8 cellular contexts compared by ENCODE assay signal in the genomic region with DNA sequence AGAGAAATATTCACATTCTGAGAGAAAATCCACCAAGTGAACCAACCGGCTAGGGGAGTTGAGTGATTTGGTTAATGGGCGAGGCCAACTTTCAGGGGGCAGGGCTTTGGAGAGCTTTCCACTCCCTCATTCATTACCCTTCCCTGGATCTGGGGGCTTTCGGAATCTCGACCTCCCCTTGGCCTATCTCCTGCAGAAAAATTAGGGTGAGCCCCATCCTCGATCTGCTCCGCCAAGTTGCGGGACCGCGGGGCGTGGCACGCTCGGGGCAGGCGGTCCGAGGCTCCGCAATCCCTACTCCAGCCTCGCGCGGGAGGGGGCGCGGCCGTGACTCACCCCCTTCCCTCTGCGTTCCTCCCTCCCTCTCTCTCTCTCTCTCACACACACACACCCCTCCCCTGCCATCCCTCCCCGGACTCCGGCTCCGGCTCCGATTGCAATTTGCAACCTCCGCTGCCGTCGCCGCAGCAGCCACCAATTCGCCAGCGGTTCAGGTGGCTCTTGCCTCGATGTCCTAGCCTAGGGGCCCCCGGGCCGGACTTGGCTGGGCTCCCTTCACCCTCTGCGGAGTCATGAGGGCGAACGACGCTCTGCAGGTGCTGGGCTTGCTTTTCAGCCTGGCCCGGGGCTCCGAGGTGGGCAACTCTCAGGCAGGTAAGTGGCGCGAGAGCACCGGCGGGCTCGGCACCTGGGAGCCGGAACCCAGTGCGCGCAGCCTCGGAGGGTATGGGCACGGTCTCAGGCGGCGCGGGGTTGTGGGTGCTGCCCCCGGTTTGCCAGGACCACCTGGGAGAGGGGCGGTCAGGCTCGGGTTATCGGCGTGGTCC. TPM values are rescaled to one million over a fixed set of nuclear protein-coding genes. Genes with fewer than 3 reads are reported as not detected.
DNase-seq lines count a peak whose midpoint lies in the region; ATAC-seq and TF ChIP-seq lines count a peak whose summit lies in the region.

A gene (plus strand): TSS at position 437 of the 827 bp plus-strand sequence. CDS start 136 bp downstream, at position 573.

- 3% methylated on average over 7 of the region's 59 CpGs for WGBS in mammary epithelial cell (ENCODE audit: low coverage, missing lambda C conversion rate)

- no peaks in the 10 kb centered on the region for H3K36me3 ChIP-seq in mammary epithelial cell (ENCODE audit: insufficient read depth, low read length)

- H4K20me1 ChIP-seq in mammary epithelial cell (ENCODE audit: insufficient read depth, low read length), result no peaks in the 10 kb centered on the region

- no peaks in the 10 kb centered on the region for H3K9me3 ChIP-seq in mammary epithelial cell (replicated peaks; ENCODE audit: insufficient read depth, low read length)

- H2AFZ ChIP-seq in mammary epithelial cell (ENCODE audit: low read depth, low read length), result peak within 1 kb of the TSS; percentile 98

- H3K79me2 ChIP-seq in mammary epithelial cell (ENCODE audit: insufficient read depth, low read length), result no peaks in the 10 kb centered on the region

- CTCF ChIA-PET in mammary epithelial cell (lab: Charles Lee; ENCODE audit: low non-redundant PET), result interaction anchor here (0.6 kb wide), 1 partner anchor 24 kb away, joined by 7 read pairs; a partner anchor contains a TSS

- no peak for TF ChIP-seq CTCF in WI38 (IDR thresholded peaks at IDR 0.05; ENCODE audit: low read depth, low read length)
- TF ChIP-seq CTCF in mammary epithelial cell (conservative IDR thresholded peaks at IDR 0.05 in 1 of 2, IDR thresholded peaks at IDR 0.05 in 1 of 2; ENCODE audit: extremely low read depth in 1 of 2, insufficient read depth in 1 of 2, low read depth in 1 of 2, low read length in 2 of 2), result peak in 1 of 2 donors; percentile 26

- H3K27me3 ChIP-seq in mammary epithelial cell (ENCODE audit: insufficient read depth, low read length), result no peaks in the 10 kb centered on the region

- in situ Hi-C loops in mammary epithelial cell (cut with MboI; ENCODE audit: low sequenced_read_pairs in 2 of 2), result loop anchor here in 1 of 2 donors (25.0 kb wide), 1 partner anchor 343 kb away; a partner anchor contains a TSS

- no TSS peak for BruUV-seq in mammary epithelial cell (replicated peaks; lab: Mats Ljungman, UMichigan)

- peak; percentile 39 for ATAC-seq in GM19372 (IDR thresholded peaks at IDR 0.05; ENCODE audit: low read depth, unreplicated experiment)

- dilution Hi-C loops in mammary epithelial cell (cut with HindIII; ENCODE audit: low sequenced_read_pairs), result no loop called here

- intact Hi-C loops in mammary epithelial cell (cut with micrococcal nuclease), result loop anchor here (1.0 to 2.0 kb wide), 4 partner anchors 24 to 38 kb away; a partner anchor contains a TSS

- H3K4me3 ChIP-seq in WI38 (ENCODE audit: low read depth, low read length) (peak within 1 kb of the TSS; percentile 70), mammary epithelial cell (replicated peaks in 1 of 3; ENCODE audit: insufficient read depth in 1 of 3, low read depth in 2 of 3, low read length in 3 of 3) (peak within 1 kb of the TSS; percentile 55 to 82 (median 73)), skin epidermis (peak within 1 kb of the TSS; percentile 38 to 77 (median 61))

- peaks cover 16% of the 10 kb centered on the region for H3K4me1 ChIP-seq in mammary epithelial cell (ENCODE audit: insufficient read depth, low read length)

- peak within 1 kb of the TSS; percentile 98 for H3K4me2 ChIP-seq in mammary epithelial cell (ENCODE audit: insufficient read depth, low read depth, low read length)

- peak within 1 kb of the TSS; percentile 49 for H3K9ac ChIP-seq in mammary epithelial cell (ENCODE audit: insufficient read depth, low read length)

- peak within 1 kb of the TSS; percentile 65 for H3K27ac ChIP-seq in mammary epithelial cell (ENCODE audit: insufficient read depth, low read depth, low read length)
- H3K27ac ChIP-seq in skin epidermis, result peak within 1 kb of the TSS; percentile 33 to 93 (median 86)

- DNase-seq in AG08396 (ENCODE audit: low spot score) (peak; percentile 95), NCI-H146 (lab: John Stamatoyannopoulos, UW) (peak; percentile 74), mammary epithelial cell (peak; percentile 88), inferior parietal cortex (ENCODE audit: extremely low spot score) (peak; percentile 53), GDM1 (lab: John Stamatoyannopoulos, UW) (no peak)

RNA-seq across cellular contexts. Expression of the gene that starts here (rescaled TPM):
- 1 to 10 TPM; 2.0 to 3.6 TPM for total RNA-seq in mammary epithelial cell
- 4.0 TPM for polyA plus RNA-seq in mammary epithelial cell
- polyA minus RNA-seq in mammary epithelial cell, result 9.6 TPM
